In genomic region chr15:63015618-63016017, GRCh38 we compare ENCODE assay signal across 12 cellular contexts. TPM values are rescaled to one million over a fixed set of nuclear protein-coding genes. Genes with fewer than 3 reads are reported as not detected.
DNase-seq lines count a peak whose midpoint lies in the region; ATAC-seq and TF ChIP-seq lines count a peak whose summit lies in the region.
"Had no signal": no experiment of that assay in that cellular context is flagged by ENCODE, and none has a peak within 500 bp of the region (broad histone marks: within the 10 kb centered on the region; RNA-seq: fewer than 3 reads in every experiment).

No MANE protein-coding gene starts in this region.

- no peaks in the 10 kb centered on the region for H3K9me3 Mint-ChIP-seq in MCF 10A (ENCODE audit: unreplicated experiment)

- H4K20me1 ChIP-seq in mammary epithelial cell (ENCODE audit: insufficient read depth, low read length), result no peaks in the 10 kb centered on the region
- H4K20me1 ChIP-seq: BLaER1 had no signal

- H3K4me1 Mint-ChIP-seq in MCF 10A (ENCODE audit: insufficient read depth, unreplicated experiment), result peaks cover 52% of the 10 kb centered on the region

- BruUV-seq in MCF 10A (replicated peaks; lab: Mats Ljungman, UMichigan) (no TSS peak), mammary epithelial cell (replicated peaks; lab: Mats Ljungman, UMichigan) (no TSS peak)

- intact Hi-C loops in MCF 10A (cut with micrococcal nuclease) (loop anchor here (2.0 kb wide), 1 partner anchor 33 kb away; no protein-coding TSS in a partner anchor), breast epithelium (cut with DNase I; ENCODE audit: low total_unique reads) (no loop called here), mammary epithelial cell (cut with micrococcal nuclease) (loop anchor here (5.0 kb wide), 1 partner anchor 73 kb away; no protein-coding TSS in a partner anchor), uterus (cut with DNase I; ENCODE audit: low total_unique reads) (no loop called here)

- H3K79me2 ChIP-seq in mammary epithelial cell (ENCODE audit: insufficient read depth, low read length), result no peaks in the 10 kb centered on the region

- no peak overlapping the region for H3K9ac ChIP-seq in mammary epithelial cell (ENCODE audit: insufficient read depth, low read length)
- H3K9ac ChIP-seq: BLaER1 had no signal

- H3K9me3 ChIP-seq in breast epithelium (no peaks in the 10 kb centered on the region), mammary epithelial cell (replicated peaks; ENCODE audit: insufficient read depth, low read length) (no peaks in the 10 kb centered on the region), uterus (no peaks in the 10 kb centered on the region)
- H3K9me3 ChIP-seq: BLaER1, SJSA1 had no signal

- DNase-seq in MCF 10A (ENCODE audit: unreplicated experiment) (peak; percentile 77), breast epithelium (ENCODE audit: low spot score in 2 of 2) (no peak), mammary epithelial cell (peak; percentile 76), left lobe of liver (ENCODE audit: low spot score) (peak; percentile 55), uterus (peak in 1 of 2 donors; percentile 31), amygdala (lab: John Stamatoyannopoulos, UW) (no peak)
- no peak for DNase-seq in effector CD4-positive, alpha-beta T cell
- DNase-seq: activated T-cell treated with anti-CD3 and anti-CD28 coated beads, Interleukin-2, amount 50 U/mL, for 48 hours; NCI-H1048 had no signal

- no peak overlapping the region for H3K4me3 ChIP-seq in breast epithelium
- H3K4me3 ChIP-seq in mammary epithelial cell (replicated peaks in 1 of 3; ENCODE audit: insufficient read depth in 1 of 3, low read depth in 2 of 3, low read length in 3 of 3), result no peak overlapping the region
- H3K4me3 ChIP-seq in uterus, result no peak overlapping the region
- H3K4me3 ChIP-seq: BLaER1, SJSA1 had no signal

- H2AFZ ChIP-seq in mammary epithelial cell (ENCODE audit: low read depth, low read length), result peak overlapping the region; percentile 27

- dilution Hi-C loops in mammary epithelial cell (cut with HindIII; ENCODE audit: low sequenced_read_pairs), result no loop called here

- H3K27ac ChIP-seq in breast epithelium, result peak overlapping the region in 1 of 2 donors; percentile 78
- H3K27ac ChIP-seq in mammary epithelial cell (ENCODE audit: insufficient read depth, low read depth, low read length), result peak overlapping the region; percentile 35
- peak overlapping the region; percentile 10 to 32 for H3K27ac ChIP-seq in uterus
- H3K27ac ChIP-seq: BLaER1, SJSA1 had no signal

- no peak overlapping the region for H3K4me3 Mint-ChIP-seq in MCF 10A (ENCODE audit: unreplicated experiment)

- H3K27ac Mint-ChIP-seq in MCF 10A (ENCODE audit: low read depth, unreplicated experiment), result peak overlapping the region; percentile 10

- H3K4me2 ChIP-seq in mammary epithelial cell (ENCODE audit: insufficient read depth, low read depth, low read length), result no peak overlapping the region
- H3K4me2 ChIP-seq: BLaER1 had no signal

- WGBS in mammary epithelial cell (ENCODE audit: low coverage, missing lambda C conversion rate), result 8% methylated on average over 1 of the region's 1 CpG

- ATAC-seq in left lobe of liver (peak; percentile 62), GM18861 (IDR thresholded peaks at IDR 0.05; ENCODE audit: unreplicated experiment) (no peak)

- POLR2A ChIA-PET in MCF 10A (lab: Yijun Ruan, JAX), result interaction anchor here (0.6 to 1.1 kb wide), 3 partner anchors 15 to 878 kb away, joined by 3 to 4 read pairs (median 3); no protein-coding TSS in a partner anchor

- no peak for TF ChIP-seq CTCF in MCF 10A (IDR thresholded peaks at IDR 0.05; ENCODE audit: unreplicated experiment)
- no peak for TF ChIP-seq CTCF in breast epithelium (IDR thresholded peaks at IDR 0.05)
- TF ChIP-seq CTCF in mammary epithelial cell (conservative IDR thresholded peaks at IDR 0.05 in 1 of 2, IDR thresholded peaks at IDR 0.05 in 1 of 2; ENCODE audit: extremely low read depth in 1 of 2, insufficient read depth in 1 of 2, low read depth in 1 of 2, low read length in 2 of 2), result no peak
- no peak for TF ChIP-seq CTCF in uterus (IDR thresholded peaks at IDR 0.05)

- no peaks in the 10 kb centered on the region for H3K36me3 Mint-ChIP-seq in MCF 10A (ENCODE audit: insufficient read depth, unreplicated experiment)

- TF ChIP-seq POLR2A in breast epithelium (IDR thresholded peaks at IDR 0.05) (no peak), uterus (IDR thresholded peaks at IDR 0.05) (no peak)

- H3K4me1 ChIP-seq in breast epithelium (peaks cover 0 to 6% of the 10 kb centered on the region in 2 donors), mammary epithelial cell (ENCODE audit: insufficient read depth, low read length) (peaks cover 51% of the 10 kb centered on the region), uterus (no peaks in the 10 kb centered on the region)
- H3K4me1 ChIP-seq: BLaER1 had no signal

- no peaks in the 10 kb centered on the region for H3K27me3 Mint-ChIP-seq in MCF 10A (ENCODE audit: insufficient read depth, unreplicated experiment)

- in situ Hi-C loops in mammary epithelial cell (cut with MboI; ENCODE audit: low sequenced_read_pairs in 2 of 2), result no loop called here

- H3K36me3 ChIP-seq in breast epithelium (no peaks in the 10 kb centered on the region), mammary epithelial cell (ENCODE audit: insufficient read depth, low read length) (no peaks in the 10 kb centered on the region), uterus (no peaks in the 10 kb centered on the region)
- H3K36me3 ChIP-seq: BLaER1, SJSA1 had no signal

- H3K27me3 ChIP-seq in breast epithelium, result no peaks in the 10 kb centered on the region
- no peaks in the 10 kb centered on the region for H3K27me3 ChIP-seq in mammary epithelial cell (ENCODE audit: insufficient read depth, low read length)
- no peaks in the 10 kb centered on the region for H3K27me3 ChIP-seq in uterus
- H3K27me3 ChIP-seq: BLaER1, SJSA1 had no signal

- CTCF ChIA-PET in MCF 10A (lab: Yijun Ruan, JAX), result interaction anchor here (1.0 to 3.1 kb wide), 3 partner anchors 20 to 32 kb away, joined by 3 to 10 read pairs (median 3); no protein-coding TSS in a partner anchor
- CTCF ChIA-PET in mammary epithelial cell (lab: Charles Lee; ENCODE audit: low non-redundant PET), result interaction anchor here (0.7 to 0.8 kb wide), 2 partner anchors 33 to 195 kb away, joined by 3 to 7 read pairs; no protein-coding TSS in a partner anchor

RNA-seq across cellular contexts. Expression of gene TPM1, which starts 26.9 kb away (rescaled TPM):
- total RNA-seq in MCF 10A (2022), result 67.8 and 70.4 TPM in 2 replicates
- 100 to 1,000 TPM; 333 to 609 (median 575) TPM for total RNA-seq in breast epithelium
- total RNA-seq in mammary epithelial cell, result 1,000 to 10,000 TPM in 1 of 2 donors, 100 to 1,000 TPM in 1; 463 to 1,538 TPM
- 241 TPM for polyA plus RNA-seq in mammary epithelial cell
- polyA minus RNA-seq in mammary epithelial cell, result 182 TPM
- 52.6 TPM for total RNA-seq in left lobe of liver
- 1,000 to 10,000 TPM in 2 of 4 donors, 100 to 1,000 TPM in 2; 622 to 1,998 (median 1,003) TPM for total RNA-seq in uterus

Comparison
In these comparisons a context has a peak if more than half of its experiments do, and no peak if none do; other contexts are left out.
1. DNase-seq: peak in MCF 10A (single experiment), mammary epithelial cell (single experiment) and left lobe of liver (single experiment); none in breast epithelium (0 of 2), effector CD4-positive, alpha-beta T cell (single experiment) and amygdala (0 of 56).
2. intact Hi-C loops: an anchor here in MCF 10A (2.0 kb wide) and mammary epithelial cell (5.0 kb wide); none called in breast epithelium and uterus.